9 cellular contexts compared by ENCODE assay signal in genomic region chr17:7484964-7485377, GRCh38. TPM values are rescaled to one million over a fixed set of nuclear protein-coding genes. Genes with fewer than 3 reads are reported as not detected.
DNase-seq lines count a peak whose midpoint lies in the region; ATAC-seq, FAIRE-seq and TF ChIP-seq lines count a peak whose summit lies in the region.
"Had no signal": no experiment of that assay in that cellular context is flagged by ENCODE, and none has a peak within 500 bp of the region (broad histone marks: within the 10 kb centered on the region; RNA-seq: fewer than 3 reads in every experiment).

No MANE protein-coding gene starts in this region.

- H3T11ph ChIP-seq in H9 (ENCODE audit: low read length), result no peak overlapping the region

- H4K5ac ChIP-seq in H9 (ENCODE audit: insufficient read length, low read depth, low read length) (no peak overlapping the region), mesendoderm (ENCODE audit: low read length) (no peak overlapping the region)

- CTCF ChIA-PET in A549 (lab: Yijun Ruan, JAX), result interaction anchor here (1.0 to 4.9 kb wide), 8 partner anchors 9 to 129 kb away, joined by 4 to 41 read pairs (median 14); partner anchors contain the start of genes SENP3, TMEM95 and TNFSF12

- H3K4ac ChIP-seq in H9 (ENCODE audit: low read depth, low read length) (no peak overlapping the region), mesendoderm (ENCODE audit: low read depth, low read length) (no peak overlapping the region)

- H3K27ac Mint-ChIP-seq in H9, result peak overlapping the region; percentile 69 to 96 (median 92)

- H3K4me1 ChIP-seq in A549 (peaks cover 48% of the 10 kb centered on the region), H9 (ENCODE audit: insufficient read depth, low read length) (no peaks in the 10 kb centered on the region; the same call in 1 of the 2 replicates), ascending aorta (peaks cover 12 to 46% of the 10 kb centered on the region in 2 donors), mesendoderm (ENCODE audit: control insufficient read depth, low read depth, low read length) (peaks cover 2% of the 10 kb centered on the region)

- no peak overlapping the region for H2BK12ac ChIP-seq in H9 (ENCODE audit: insufficient read length, low read depth, low read length)

- H2BK20ac ChIP-seq in H9 (ENCODE audit: low read depth, low read length, poor library complexity, severe bottlenecking), result no peak overlapping the region

- H2AK5ac ChIP-seq in H9 (ENCODE audit: insufficient read length, low read length) (no peak overlapping the region), mesendoderm (ENCODE audit: low read length) (peak overlapping the region; percentile 85)

- no peak overlapping the region for H4K91ac ChIP-seq in H9 (ENCODE audit: insufficient read length, low read depth, low read length)

- H2AFZ ChIP-seq in H9 (ENCODE audit: low read length), result no peak overlapping the region

- intact Hi-C loops in ascending aorta (cut with DNase I), result loop anchor here (1.0 to 10.0 kb wide), 11 partner anchors 30 to 672 kb away; partner anchors contain the start of genes CYB5D1, FXR2, GABARAP and KCTD11

- TF ChIP-seq RAD21 in A549 (conservative IDR thresholded peaks at IDR 0.05 in 1 of 2, IDR thresholded peaks at IDR 0.05 in 1 of 2), result no peak

- H3K23me2 ChIP-seq in H9 (ENCODE audit: insufficient read length, low read depth, low read length, poor library complexity, severe bottlenecking), result peaks cover 13% of the 10 kb centered on the region

- H3K27me3 ChIP-seq in H9 (ENCODE audit: insufficient read depth, low read length) (no peaks in the 10 kb centered on the region), ascending aorta (no peaks in the 10 kb centered on the region), mesendoderm (ENCODE audit: insufficient read depth, low read length, poor library complexity) (no peaks in the 10 kb centered on the region)

- H3K18ac ChIP-seq in H9 (ENCODE audit: insufficient read length, low read depth, low read length), result no peak overlapping the region
- H3K18ac ChIP-seq in mesendoderm (ENCODE audit: low read length), result peak overlapping the region; percentile 29

- TF ChIP-seq EP300 in A549 (IDR thresholded peaks at IDR 0.05), result no peak

- H3K36me3 Mint-ChIP-seq in H9 (ENCODE audit: insufficient read depth in 1 of 3, low read depth in 3 of 3), result peaks cover 11 to 30% (median 22%) of the 10 kb centered on the region in 3 experiments; a peak in 6 of 7 replicates

- H3K14ac ChIP-seq in H9 (ENCODE audit: insufficient read depth, low read length), result 0 out of 2 replicates have a peak overlapping the region, but pooled peaks have one; percentile 49

- no peaks in the 10 kb centered on the region for H4K20me1 ChIP-seq in H9 (ENCODE audit: control insufficient read depth, insufficient read depth, insufficient read length)

- no peak overlapping the region for H2BK15ac ChIP-seq in H9 (ENCODE audit: low read depth, low read length)
- H2BK15ac ChIP-seq in mesendoderm (replicated peaks; ENCODE audit: low read depth), result no peak overlapping the region

- peak overlapping the region; percentile 72 for H3K9ac ChIP-seq in H9 (ENCODE audit: extremely low read depth, insufficient read length, low read length)
- H3K9ac ChIP-seq in mesendoderm (ENCODE audit: low read length), result peak overlapping the region; percentile 91

- TF ChIP-seq POLR2A in A549 (IDR thresholded peaks at IDR 0.05; ENCODE audit: low read length), result no peak

- H3K9me3 Mint-ChIP-seq in H9, result no peaks in the 10 kb centered on the region

- H3K4me2 ChIP-seq in A549 (peak overlapping the region; percentile 80), H9 (ENCODE audit: insufficient read depth, insufficient read length, low read length) (peak overlapping the region; percentile 81), mesendoderm (ENCODE audit: low read length) (peak overlapping the region; percentile 53)

- H3K9me3 ChIP-seq in A549, result no peaks in the 10 kb centered on the region
- no peaks in the 10 kb centered on the region for H3K9me3 ChIP-seq in H9 (ENCODE audit: control insufficient read depth, low read depth, low read length)
- no peaks in the 10 kb centered on the region for H3K9me3 ChIP-seq in ascending aorta

- peak overlapping the region; percentile 91 to 96 for H3K4me3 Mint-ChIP-seq in H9

- H3K56ac ChIP-seq in H9 (ENCODE audit: insufficient read length, low read depth, low read length), result no peak overlapping the region
- H3K56ac ChIP-seq in mesendoderm (ENCODE audit: low read length), result peak overlapping the region; percentile 92

- H4K8ac ChIP-seq in H9 (replicated peaks; ENCODE audit: insufficient read length, low read depth, low read length), result no peak overlapping the region
- H4K8ac ChIP-seq in mesendoderm (ENCODE audit: low read depth, low read length), result no peak overlapping the region

- peak overlapping the region; percentile 70 for H3K4me3 ChIP-seq in A549
- peak overlapping the region; percentile 71 to 84 for H3K4me3 ChIP-seq in ascending aorta
- peak overlapping the region; percentile 96 for H3K4me3 ChIP-seq in mesendoderm (ENCODE audit: low read length)

- WGBS in A549 (ENCODE audit: missing lambda C conversion rate), result under 1% methylated on average over 15 of the region's 15 CpGs
- WGBS in H9 (ENCODE audit: extremely low coverage, insufficient read length, low lambda C conversion rate), result no CpG with 5 or more reads among the region's 15 CpGs
- WGBS in mesendoderm (ENCODE audit: extremely low coverage, insufficient coverage, low lambda C conversion rate), result no CpG with 5 or more reads among the region's 15 CpGs

- TF ChIP-seq CTCF in A549 (IDR thresholded peaks at IDR 0.05) (no peak; the same call in 2 of the 3 replicates), H9 (conservative IDR thresholded peaks at IDR 0.05) (no peak), ascending aorta (IDR thresholded peaks at IDR 0.05) (peak in 1 of 3 experiments; percentile 18)

- H3K36me3 ChIP-seq in ascending aorta, result no peaks in the 10 kb centered on the region
- no peaks in the 10 kb centered on the region for H3K36me3 ChIP-seq in mesendoderm (ENCODE audit: control insufficient read depth, insufficient read depth, low read length)

- POLR2A ChIA-PET in A549 (lab: Yijun Ruan, JAX), result interaction anchor here (0.6 to 3.6 kb wide), 27 partner anchors 9 to 372 kb away, joined by 3 to 33 read pairs (median 6); partner anchors contain the start of genes CD68, CHRNB1, SENP3 and TMEM102

- H2BK120ac ChIP-seq in H9 (ENCODE audit: low read depth, low read length, poor library complexity, severe bottlenecking) (no peak overlapping the region), mesendoderm (ENCODE audit: low read depth, low read length) (no peak overlapping the region)

- ATAC-seq in A549 (no peak; a peak in 2 of 6 replicates), HG03354 (IDR thresholded peaks at IDR 0.05; ENCODE audit: poor library complexity, severe bottlenecking, unreplicated experiment) (no peak)

- H3K79me2 ChIP-seq in H9 (ENCODE audit: insufficient read depth, low read length) (peaks cover 33% of the 10 kb centered on the region), mesendoderm (ENCODE audit: control insufficient read depth, insufficient read depth, low read length) (peaks cover 44% of the 10 kb centered on the region)

- DNase-seq in A549 (ENCODE audit: low read depth in 1 of 2, low spot score in 1 of 2), result no peak
- DNase-seq in H9, result no peak
- no peak for DNase-seq in ascending aorta (ENCODE audit: low spot score in 2 of 2)
- peak; percentile 70 for DNase-seq in mesendoderm
- no peak for DNase-seq in stimulated activated CD4-positive, alpha-beta T cell treated with anti-CD3 and anti-CD28 coated beads, Interleukin-4, amount 100 ng/mL, for 4 hours
- DNase-seq in HuH-7.5 (ENCODE audit: low spot score), result no peak
- no peak for DNase-seq in SHP77 (lab: John Stamatoyannopoulos, UW)

- H3K27ac ChIP-seq in A549, result peak overlapping the region; percentile 71 to 91
- no peak overlapping the region for H3K27ac ChIP-seq in H9 (ENCODE audit: insufficient read length, low read depth, low read length)
- peak overlapping the region; percentile 98 to 100 for H3K27ac ChIP-seq in ascending aorta
- H3K27ac ChIP-seq in mesendoderm (ENCODE audit: low read depth, low read length), result peak overlapping the region; percentile 65

- H3K79me1 ChIP-seq in H9 (ENCODE audit: insufficient read depth, low read depth, low read length, poor library complexity, severe bottlenecking), result peaks cover 6% of the 10 kb centered on the region
- H3K79me1 ChIP-seq in mesendoderm (ENCODE audit: low read length), result peaks cover 5% of the 10 kb centered on the region

- H3K4me1 Mint-ChIP-seq in H9, result peaks cover 47 to 63% of the 10 kb centered on the region in 2 experiments

- FAIRE-seq in A549 (lab: Jason Lieb, UNC), result no peak

- H3K23ac ChIP-seq in H9 (ENCODE audit: insufficient read length, low read depth, low read length) (no peak overlapping the region), mesendoderm (ENCODE audit: low read length) (no peak overlapping the region)

- H3K27me3 Mint-ChIP-seq in H9 (ENCODE audit: low read depth), result no peaks in the 10 kb centered on the region

- H2BK5ac ChIP-seq in H9 (ENCODE audit: insufficient read length, low read length) (no peak overlapping the region), mesendoderm (ENCODE audit: low read length) (peak overlapping the region; percentile 54)

RNA-seq across cellular contexts. Expression of gene POLR2A, which starts 0.8 kb away (rescaled TPM):
- 22.8 and 57.1 TPM in 2 replicates for polyA plus RNA-seq in A549 (2011; rRNA removed)
- 22.4 and 28.7 TPM in 2 replicates for polyA plus RNA-seq in A549 (2012; cell fraction: cytosol; rRNA removed)
- polyA plus RNA-seq in A549 (2012; cell fraction: nucleus; rRNA removed), result 127 and 206 TPM in 2 replicates
- 65.6 to 69.6 TPM (median 67.4 TPM) in 3 replicates for polyA plus RNA-seq in A549 (2017; fragmentation: RNase III; extraction: RNeasy Plus Mini Kit Qiagen cat#74134 plus additional on column Dnase treatment)
- 359 and 408 TPM in 2 replicates for polyA minus RNA-seq in A549 (2011; rRNA and poly(A)+ RNA removed)
- 153 and 154 TPM in 2 replicates for total RNA-seq in H9 (2021)
- 69.5 TPM for total RNA-seq in ascending aorta
- 53.5 TPM for polyA plus RNA-seq in mesendoderm (2013, experiment 1 of 2)
- polyA plus RNA-seq in mesendoderm (2013, experiment 2 of 2), result 51.7 TPM

RNA-seq across cellular contexts. Expression of gene SLC35G6, which starts 3.7 kb away (rescaled TPM):
- polyA plus RNA-seq in A549 (2011; rRNA removed) (not detected in 2 replicates), A549 (2017; fragmentation: RNase III; extraction: RNeasy Plus Mini Kit Qiagen cat#74134 plus additional on column Dnase treatment) (not detected in 3 replicates)
- polyA plus RNA-seq in A549 (2012; cell fraction: cytosol; rRNA removed), result not detected in 2 replicates
- polyA plus RNA-seq in A549 (2012; cell fraction: nucleus; rRNA removed), result not detected in 2 replicates
- polyA minus RNA-seq in A549 (2011; rRNA and poly(A)+ RNA removed), result not detected in 2 replicates
- total RNA-seq in H9 (2021) (not detected in 2 replicates), ascending aorta (not detected)
- polyA plus RNA-seq in mesendoderm (2013, experiment 1 of 2), result not detected
- not detected for polyA plus RNA-seq in mesendoderm (2013, experiment 2 of 2)
- total RNA-seq: mucosa of gallbladder had no signal

RNA-seq across cellular contexts. Expression of gene ZBTB4, which starts 5.5 kb away (rescaled TPM):
- 14.4 and 18.2 TPM in 2 replicates for polyA plus RNA-seq in A549 (2011; rRNA removed)
- polyA plus RNA-seq in A549 (2012; cell fraction: cytosol; rRNA removed), result 7.5 and 11.2 TPM in 2 replicates
- polyA plus RNA-seq in A549 (2012; cell fraction: nucleus; rRNA removed), result 19.5 and 19.9 TPM in 2 replicates
- polyA plus RNA-seq in A549 (2017; fragmentation: RNase III; extraction: RNeasy Plus Mini Kit Qiagen cat#74134 plus additional on column Dnase treatment), result 24.4 to 29.5 TPM (median 28.2 TPM) in 3 replicates
- 25.1 and 25.6 TPM in 2 replicates for polyA minus RNA-seq in A549 (2011; rRNA and poly(A)+ RNA removed)
- total RNA-seq in H9 (2021), result 14.4 and 14.9 TPM in 2 replicates
- 67.9 TPM for total RNA-seq in ascending aorta
- polyA plus RNA-seq in mesendoderm (2013, experiment 1 of 2), result 5.3 TPM
- 5.4 TPM for polyA plus RNA-seq in mesendoderm (2013, experiment 2 of 2)

RNA-seq across cellular contexts. Expression of gene CHRNB1, which starts 40.1 kb away (rescaled TPM):
- 6.5 and 6.9 TPM in 2 replicates for polyA plus RNA-seq in A549 (2011; rRNA removed)
- polyA plus RNA-seq in A549 (2012; cell fraction: cytosol; rRNA removed), result 10.5 and 10.6 TPM in 2 replicates
- polyA plus RNA-seq in A549 (2012; cell fraction: nucleus; rRNA removed), result 3.0 and 4.2 TPM in 2 replicates
- polyA plus RNA-seq in A549 (2017; fragmentation: RNase III; extraction: RNeasy Plus Mini Kit Qiagen cat#74134 plus additional on column Dnase treatment), result 6.2 to 8.4 TPM (median 8.0 TPM) in 3 replicates
- 4.1 and 5.9 TPM in 2 replicates for polyA minus RNA-seq in A549 (2011; rRNA and poly(A)+ RNA removed)
- total RNA-seq in H9 (2021), result 12.7 and 13.2 TPM in 2 replicates
- total RNA-seq in ascending aorta, result 5.0 TPM
- 7.0 TPM for polyA plus RNA-seq in mesendoderm (2013, experiment 1 of 2)
- polyA plus RNA-seq in mesendoderm (2013, experiment 2 of 2), result 7.2 TPM

RNA-seq across cellular contexts. Expression of gene FGF11, which starts 45.7 kb away (rescaled TPM):
- 1.4 and 1.9 TPM in 2 replicates for polyA plus RNA-seq in A549 (2011; rRNA removed)
- polyA plus RNA-seq in A549 (2012; cell fraction: cytosol; rRNA removed), result 0.71 and 0.74 TPM in 2 replicates
- polyA plus RNA-seq in A549 (2012; cell fraction: nucleus; rRNA removed), result 3.3 and 4.8 TPM in 2 replicates
- 1.1 to 1.8 TPM (median 1.5 TPM) in 3 replicates for polyA plus RNA-seq in A549 (2017; fragmentation: RNase III; extraction: RNeasy Plus Mini Kit Qiagen cat#74134 plus additional on column Dnase treatment)
- 1.0 and 1.3 TPM in 2 replicates for polyA minus RNA-seq in A549 (2011; rRNA and poly(A)+ RNA removed)
- 14.1 and 15.2 TPM in 2 replicates for total RNA-seq in H9 (2021)
- 0.32 TPM for total RNA-seq in ascending aorta
- polyA plus RNA-seq in mesendoderm (2013, experiment 1 of 2), result 3.8 TPM
- 3.7 TPM for polyA plus RNA-seq in mesendoderm (2013, experiment 2 of 2)
